ENCODE assay signal across 8 cellular contexts in the genomic region with DNA sequence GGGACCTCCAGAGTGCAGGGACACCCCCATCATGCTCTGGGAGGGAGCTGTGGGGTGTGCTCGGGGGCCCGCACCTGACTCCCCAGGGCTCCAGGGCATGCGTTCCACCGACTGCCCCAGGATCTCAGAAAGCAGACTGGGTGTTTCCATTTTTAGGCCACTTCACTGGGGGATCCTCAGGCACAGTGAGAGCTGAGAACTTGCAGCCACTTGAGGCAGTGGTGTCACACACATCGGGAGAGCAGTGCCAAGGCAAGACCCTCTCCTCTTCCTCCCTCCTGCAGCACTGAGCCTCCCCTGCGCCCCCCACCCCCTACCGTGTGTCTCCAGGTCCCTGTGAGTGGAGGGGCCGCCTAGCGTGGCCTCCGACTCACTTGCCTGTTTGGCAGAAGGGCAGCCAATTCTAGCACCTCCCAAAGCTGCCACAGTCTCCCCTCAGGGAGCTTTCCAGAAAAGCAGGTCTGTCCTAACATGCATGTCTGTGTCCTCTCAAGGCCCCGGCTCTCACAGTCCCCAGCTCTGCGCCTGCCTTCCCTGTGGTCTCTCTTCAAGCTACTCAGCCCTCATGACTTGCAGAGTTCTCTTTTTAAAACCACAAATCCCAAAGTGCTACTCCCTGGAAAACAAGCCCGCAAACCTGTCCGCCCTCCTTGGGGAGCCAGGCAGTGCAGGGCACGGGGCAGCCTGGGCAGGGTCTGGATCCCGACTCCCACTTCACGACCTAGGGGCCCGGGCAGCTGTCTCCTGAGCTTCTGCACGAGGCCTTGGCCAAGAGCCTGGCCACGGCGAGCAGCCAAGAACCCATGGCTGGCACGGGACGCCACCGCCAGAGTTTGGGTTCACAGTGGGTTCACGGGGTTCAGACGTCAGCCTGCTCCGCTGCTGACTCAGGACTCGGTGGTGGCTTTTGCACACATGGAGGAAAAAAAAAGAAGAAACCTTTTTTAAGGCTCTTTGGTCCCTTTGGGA.
DNase-seq lines count a peak whose midpoint lies in the region; ATAC-seq, FAIRE-seq and TF ChIP-seq lines count a peak whose summit lies in the region.

No MANE protein-coding gene starts in this region.

- no peak for TF ChIP-seq POLR2A in H1 (IDR thresholded peaks at IDR 0.05; ENCODE audit: control extremely low read depth in 1 of 2, low read depth in 2 of 2, low read length in 2 of 2)

- H2BK5ac ChIP-seq in H1 (ENCODE audit: low read depth, low read length), result no peak overlapping the region

- no peak overlapping the region for H3K4ac ChIP-seq in H1 (replicated peaks; ENCODE audit: insufficient read length, low read depth, low read length)

- 0 out of 2 replicates have a peak overlapping the region, but pooled peaks have one; percentile 65 for H2BK15ac ChIP-seq in H1 (ENCODE audit: low read length)

- H3K27ac ChIP-seq in H1 (ENCODE audit: low read depth, low read length) (no peak overlapping the region), mucosa of rectum (ENCODE audit: low read depth in 2 of 2, low read length in 2 of 2) (peak overlapping the region; percentile 77 to 92)

- no peak for TF ChIP-seq EP300 in H1 (IDR thresholded peaks at IDR 0.05; ENCODE audit: borderline replicate concordance in 1 of 2, low read depth in 2 of 2, low read length in 2 of 2)

- H2AFZ ChIP-seq in H1 (ENCODE audit: low read length), result no peak overlapping the region

- H3K4me1 ChIP-seq in H1 (replicated peaks in 1 of 4; ENCODE audit: control insufficient read depth in 3 of 4, insufficient read depth in 4 of 4, low read length in 3 of 4) (peaks cover 13 to 49% (median 44%) of the 10 kb centered on the region in 4 experiments), mucosa of rectum (ENCODE audit: control insufficient read depth in 2 of 2, insufficient read depth in 2 of 2, low read length in 2 of 2) (peaks cover 48 to 60% of the 10 kb centered on the region in 2 donors)

- no peak overlapping the region for H2BK20ac ChIP-seq in H1 (ENCODE audit: low read length)

- no peak overlapping the region for H4K5ac ChIP-seq in H1 (ENCODE audit: insufficient read length, low read depth, low read length)

- peak overlapping the region; percentile 14; the same call in 1 of the 2 replicates for H2BK12ac ChIP-seq in H1 (ENCODE audit: low read depth, low read length)

- peaks cover 33 to 47% of the 10 kb centered on the region in 2 experiments for H4K20me1 ChIP-seq in H1 (replicated peaks in 1 of 2; ENCODE audit: control insufficient read depth in 1 of 2, insufficient read depth in 2 of 2, low read length in 2 of 2)

- H3K18ac ChIP-seq in H1 (ENCODE audit: extremely low read depth, low read length), result no peak overlapping the region

- no peaks in the 10 kb centered on the region for H3K23me2 ChIP-seq in H1 (ENCODE audit: low read depth, low read length)

- no peak overlapping the region; the same call in 1 of the 2 replicates for H4K8ac ChIP-seq in H1 (ENCODE audit: extremely low read depth, insufficient read depth, low read length)

- H3K4me2 ChIP-seq in H1 (ENCODE audit: insufficient read depth in 1 of 2, low read depth in 2 of 2, low read length in 2 of 2), result peak overlapping the region in 1 of 2 experiments; percentile 22; a peak in 2 of 4 replicates

- TF ChIP-seq CTCF in H1 (IDR thresholded peaks at IDR 0.05; ENCODE audit: control extremely low read depth in 1 of 3, insufficient read depth in 1 of 3, low read depth in 1 of 3, low read length in 3 of 3), result peak in 2 of 3 experiments; percentile 47 to 71; a peak in 3 of 4 replicates

- POLR2A ChIA-PET in H1 (lab: Charles Lee; ENCODE audit: partially characterized antibody), result interaction anchor here (0.7 to 1.7 kb wide), 4 partner anchors 10 to 93 kb away, joined by 3 to 4 read pairs (median 4); no protein-coding TSS in a partner anchor

- H3K4me3 ChIP-seq in H1 (ENCODE audit: extremely low read depth in 1 of 4, insufficient read depth in 2 of 4, low read depth in 3 of 4, low read length in 4 of 4), result no peak overlapping the region
- H3K4me3 ChIP-seq in mucosa of rectum (ENCODE audit: low read length in 2 of 2), result peak overlapping the region; percentile 4 to 26

- DNase-seq in Daoy (ENCODE audit: low read depth) (peak; percentile 69), NCI-H1694 (lab: John Stamatoyannopoulos, UW) (peak; percentile 17), H1 (ENCODE audit: low read depth in 1 of 2, low spot score in 2 of 2) (no peak), NCI-H1105 (lab: John Stamatoyannopoulos, UW) (no peak), NCI-H1436 treated with DMSO at 0.1 percent for 48 hours (lab: John Stamatoyannopoulos, UW) (no peak)
- no peak for DNase-seq in stimulated activated CD4-positive, alpha-beta T cell treated with anti-CD3 and anti-CD28 coated beads, Interleukin-4, amount 100 ng/mL, for 24 hours

- no peak overlapping the region for H2BK120ac ChIP-seq in H1 (replicated peaks; ENCODE audit: low read depth, low read length)

- peak; percentile 70 to 71 for TF ChIP-seq RAD21 in H1 (IDR thresholded peaks at IDR 0.05 in 1 of 2, conservative IDR thresholded peaks at IDR 0.05 in 1 of 2; ENCODE audit: low read depth in 2 of 2, low read length in 2 of 2)

- H3K9ac ChIP-seq in H1 (replicated peaks in 1 of 4; ENCODE audit: extremely low read depth in 1 of 4, low read depth in 3 of 4, low read length in 3 of 4) (no peak overlapping the region), mucosa of rectum (ENCODE audit: low read depth in 1 of 2, low read length in 2 of 2) (peak overlapping the region; percentile 10 to 52)

- no peak overlapping the region for H4K91ac ChIP-seq in H1 (replicated peaks; ENCODE audit: insufficient read length, low read length)

- H2AK5ac ChIP-seq in H1 (ENCODE audit: low read depth, low read length), result no peak overlapping the region

- ATAC-seq in HG03095 (IDR thresholded peaks at IDR 0.05; ENCODE audit: unreplicated experiment), result no peak

- H3K14ac ChIP-seq in H1 (ENCODE audit: insufficient read length), result no peak overlapping the region

- H3K9me3 ChIP-seq in H1 (ENCODE audit: insufficient read depth in 2 of 2, low read depth in 1 of 2, low read length in 1 of 2), result no peaks in the 10 kb centered on the region
- no peaks in the 10 kb centered on the region for H3K9me3 ChIP-seq in mucosa of rectum (ENCODE audit: control insufficient read depth in 2 of 2, low read length in 2 of 2)

- peaks cover 18% of the 10 kb centered on the region for H3K79me1 ChIP-seq in H1 (ENCODE audit: low read depth, low read length)

- peak overlapping the region; percentile 70 for H3K56ac ChIP-seq in H1 (replicated peaks; ENCODE audit: insufficient read length, low read depth, low read length)

- CTCF ChIA-PET in H1 (lab: Charles Lee; ENCODE audit: partially characterized antibody), result interaction anchor here (0.6 to 5.9 kb wide), 42 partner anchors 9 to 400 kb away, joined by 3 to 42 read pairs (median 4); no protein-coding TSS in a partner anchor

- FAIRE-seq in H1 (lab: Jason Lieb, UNC), result no peak

- WGBS in H1 (ENCODE audit: extremely low coverage in 1 of 2, insufficient coverage in 1 of 2, insufficient read length in 1 of 2, insufficient replicate concordance in 2 of 2, low coverage in 1 of 2, low lambda C conversion rate in 2 of 2, missing lambda C conversion rate in 1 of 2), 2 experiments, result 76% methylated on average over 28 of the region's 28 CpGs; no CpG with 5 or more reads in 1 of the 2 experiments

- H3K36me3 ChIP-seq in H1 (ENCODE audit: control insufficient read depth in 2 of 4, insufficient read depth in 4 of 4, low read length in 3 of 4) (peaks cover 0 to 3% (median 0%) of the 10 kb centered on the region in 4 experiments; a peak in 1 of 8 replicates), mucosa of rectum (ENCODE audit: control insufficient read depth in 2 of 2, insufficient read depth in 2 of 2, low read length in 2 of 2) (peaks cover 0 to 7% of the 10 kb centered on the region in 2 donors)

- H3K27me3 ChIP-seq in H1 (replicated peaks in 1 of 4; ENCODE audit: control insufficient read depth in 3 of 4, extremely low read depth in 1 of 4, insufficient read depth in 3 of 4, low read length in 3 of 4) (no peaks in the 10 kb centered on the region), mucosa of rectum (ENCODE audit: control insufficient read depth in 2 of 2, insufficient read depth in 2 of 2, low read length in 2 of 2) (no peaks in the 10 kb centered on the region)

- peaks cover 23 to 99% of the 10 kb centered on the region in 2 experiments for H3K79me2 ChIP-seq in H1 (ENCODE audit: control insufficient read depth in 1 of 2, insufficient read depth in 2 of 2, low read length in 2 of 2)

- H3K23ac ChIP-seq in H1 (ENCODE audit: insufficient read length), result no peak overlapping the region

TF ChIP-seq in H1, 55 proteins besides CTCF, POLR2A, EP300 and RAD21:
- TF ChIP-seq CBX5 (IDR thresholded peaks at IDR 0.05; ENCODE audit: low read depth, low read length) (no peak), BCL11A (IDR thresholded peaks at IDR 0.05; ENCODE audit: low read depth in 2 of 2, low read length in 2 of 2) (no peak), ATF3 (IDR thresholded peaks at IDR 0.05; ENCODE audit: insufficient read depth, low read depth, low read length) (no peak), TAF1 (IDR thresholded peaks at IDR 0.05; ENCODE audit: low read depth, low read length) (no peak), KDM4A (IDR thresholded peaks at IDR 0.05; ENCODE audit: low read depth, low read length, severe bottlenecking) (no peak), BACH1 (IDR thresholded peaks at IDR 0.05; ENCODE audit: low read length) (no peak), GTF2F1 (IDR thresholded peaks at IDR 0.05; ENCODE audit: borderline replicate concordance, low read depth, low read length) (no peak)

Comparison
In these comparisons a context has a peak if more than half of its experiments do, and no peak if none do; other contexts are left out.
1. DNase-seq: peak in Daoy (single experiment) and NCI-H1694 (single experiment); none in H1 (0 of 2), NCI-H1105 (single experiment), NCI-H1436 treated with DMSO at 0.1 percent for 48 hours (single experiment) and stimulated activated CD4-positive, alpha-beta T cell treated with anti-CD3 and anti-CD28 coated beads, Interleukin-4, amount 100 ng/mL, for 24 hours (single experiment).
2. H3K4me3 ChIP-seq: peak in mucosa of rectum (2 of 2); none in H1 (0 of 4).
3. H3K9ac ChIP-seq: peak in mucosa of rectum (2 of 2); none in H1 (0 of 4).